ENCODE assay signal across 9 cellular contexts in the genomic region with DNA sequence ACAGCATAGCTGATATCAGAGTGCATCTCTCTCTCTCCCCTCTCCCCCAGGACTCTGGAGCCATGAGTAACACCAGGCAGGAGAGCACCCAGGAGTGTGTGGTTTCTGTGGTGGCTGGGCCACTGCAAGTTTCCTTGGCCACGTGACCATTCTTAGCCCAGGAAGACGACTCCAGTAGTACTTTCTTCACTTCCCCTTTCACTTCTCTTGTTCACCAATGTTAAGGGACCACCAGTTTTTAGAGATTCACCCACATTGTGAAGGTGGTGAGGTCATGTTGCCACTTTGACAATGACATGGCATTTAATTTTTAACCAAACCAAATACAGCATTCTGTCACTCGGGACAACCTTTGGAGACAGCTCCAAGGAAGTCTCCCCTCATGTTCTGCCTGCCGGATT. TPM values are rescaled to one million over a fixed set of nuclear protein-coding genes. Genes with fewer than 3 reads are reported as not detected.
A peak's percentile ranks its signal among the peaks of the same experiment; 100 is the strongest.
DNase-seq lines count a peak whose midpoint lies in the region; ATAC-seq and TF ChIP-seq lines count a peak whose summit lies in the region.
"Had no signal": no experiment of that assay in that cellular context is flagged by ENCODE, and none has a peak within 500 bp of the region (broad histone marks: within the 10 kb centered on the region; RNA-seq: fewer than 3 reads in every experiment).

No MANE protein-coding gene starts in this region.

- WGBS in gastroesophageal sphincter (ENCODE audit: low coverage in 1 of 2), 2 donors = 52 to 88% methylated on average over 2 to 3 of the region's 4 CpGs

- no peaks in the 10 kb centered on the region for H3K36me3 ChIP-seq in gastroesophageal sphincter

- peaks cover 0 to 13% (median 0%) of the 10 kb centered on the region in 3 donors for H3K4me1 ChIP-seq in gastroesophageal sphincter

- H3K27me3 ChIP-seq in gastroesophageal sphincter = no peaks in the 10 kb centered on the region

- H3K27ac ChIP-seq in gastroesophageal sphincter = no peak overlapping the region

- DNase-seq in GM13977 (ENCODE audit: low spot score) (peak; percentile 48), KG1 (lab: John Stamatoyannopoulos, UW) (peak; percentile 47), NCI-H510A treated with DMSO at 0.1 percent for 48 hours (lab: John Stamatoyannopoulos, UW) (no peak), T-helper 9 cell (no peak), iPS-NIHi11 (ENCODE audit: low spot score) (no peak), NCI-H524 treated with DMSO at 0.1 percent for 48 hours (lab: John Stamatoyannopoulos, UW) (no peak)
- DNase-seq: IMR-90 had no signal

- no peak overlapping the region for H3K4me3 ChIP-seq in gastroesophageal sphincter

- ATAC-seq in GM21576 (IDR thresholded peaks at IDR 0.05; ENCODE audit: unreplicated experiment) (peak; percentile 89), gastroesophageal sphincter (peak; percentile 57)

- no peak for TF ChIP-seq POLR2A in gastroesophageal sphincter (IDR thresholded peaks at IDR 0.05)

- H3K9me3 ChIP-seq in gastroesophageal sphincter = no peaks in the 10 kb centered on the region

- no peak for TF ChIP-seq EP300 in gastroesophageal sphincter (IDR thresholded peaks at IDR 0.05)

- in situ Hi-C loops in GM13977 (cut with MboI; ENCODE audit: low pct_unique_long_range_greater_than_20kb, low sequenced_read_pairs, unreplicated experiment) = no loop called here

- TF ChIP-seq CTCF in GM13977 (IDR thresholded peaks at IDR 0.05; ENCODE audit: extremely low read depth, insufficient read depth, missing control alignments) (no peak), gastroesophageal sphincter (IDR thresholded peaks at IDR 0.05) (no peak)

RNA-seq across cellular contexts. Expression of a gene that starts 17.9 kb away (rescaled TPM):
- 100 to 1,000 TPM in 1 of 4 donors, 10 to 100 TPM in 3; 52.3 to 119 (median 75.3) TPM for total RNA-seq in gastroesophageal sphincter

Comparison
In these comparisons a context has a peak if more than half of its experiments do, and no peak if none do; other contexts are left out.
1. DNase-seq: peak in GM13977 (single experiment) and KG1 (single experiment); none in NCI-H510A treated with DMSO at 0.1 percent for 48 hours (single experiment), T-helper 9 cell (single experiment), iPS-NIHi11 (single experiment) and NCI-H524 treated with DMSO at 0.1 percent for 48 hours (single experiment).